Comparison of ENCODE assay signal across 26 cellular contexts in genomic region chr7:157407512-157408257, GRCh38.
"Had no signal": no experiment of that assay in that cellular context is flagged by ENCODE, and none has a peak within 500 bp of the region (broad histone marks: within the 10 kb centered on the region; RNA-seq: fewer than 3 reads in every experiment).

No MANE protein-coding gene starts in this region.

- H3K27ac Mint-ChIP-seq: activated B cell treated with CpG ODN at 0.5 μM for 24 hours; activated naive CD4-positive, alpha-beta T cell treated with anti-CD3 and anti-CD28 coated beads for 36 hours; activated naive CD8-positive, alpha-beta T cell treated with anti-CD3 and anti-CD28 coated beads, Interleukin-2, amount 50 U/mL, for 24 hours; brain; memory B cell; nephron had no signal

- H3K27me3 ChIP-seq: sigmoid colon, transverse colon, uterus had no signal

- H3K27me3 Mint-ChIP-seq: activated B cell treated with CpG ODN at 0.5 μM for 24 hours; activated naive CD8-positive, alpha-beta T cell treated with anti-CD3 and anti-CD28 coated beads, Interleukin-2, amount 50 U/mL, for 24 hours; brain; memory B cell; stimulated activated naive B cell treated with anti-CD40 and anti-IgM and Interleukin-4, amounts not matched to agents 10 μg/mL and 1 μg/mL and 100 μg/mL, for 72 hours had no signal

- H3K9ac ChIP-seq: parathyroid adenoma had no signal

- H3K4me3 Mint-ChIP-seq: activated B cell treated with CpG ODN at 0.5 μM for 24 hours; activated naive CD4-positive, alpha-beta T cell treated with anti-CD3 and anti-CD28 coated beads for 36 hours; activated naive CD8-positive, alpha-beta T cell treated with anti-CD3 and anti-CD28 coated beads, Interleukin-2, amount 50 U/mL, for 24 hours; brain; memory B cell; nephron; stimulated activated naive B cell treated with anti-CD40 and anti-IgM and Interleukin-4, amounts not matched to agents 10 μg/mL and 1 μg/mL and 100 μg/mL, for 72 hours had no signal

- H3K36me3 ChIP-seq: uterus had no signal

- DNase-seq: activated B cell treated with CpG ODN at 0.5 μM for 24 hours; activated CD4-positive, alpha-beta T cell treated with anti-CD3 and anti-CD28 coated beads for 4 hours; activated CD4-positive, alpha-beta T cell treated with anti-CD3 and anti-CD28 coated beads, Interleukin-2, amount 50 U/mL, for 48 hours; activated effector memory CD4-positive, alpha-beta T cell treated with Interleukin-2 at 50 U/mL for 16 hours; activated naive CD4-positive, alpha-beta T cell treated with anti-CD3 and anti-CD28 coated beads for 36 hours; activated naive CD8-positive, alpha-beta T cell treated with anti-CD3 and anti-CD28 coated beads, Interleukin-2, amount 50 U/mL, for 24 hours; activated T-cell treated with anti-CD3 and anti-CD28 coated beads, Interleukin-2, amount 50 U/mL, for 48 hours; caudate nucleus; dermis blood vessel endothelial cell; effector CD8-positive, alpha-beta T cell; foreskin melanocyte; glutamatergic neuron; hippocampal formation; sigmoid colon; stimulated activated CD4-positive, alpha-beta T cell treated with anti-CD3 and anti-CD28 coated beads, Interleukin-15, amount 100 ng/mL, for 24 hours; stimulated activated naive B cell treated with anti-CD40 and anti-IgM and Interleukin-4, amounts not matched to agents 10 μg/mL and 1 μg/mL and 100 μg/mL, for 72 hours; T-helper 1 cell; T-helper 9 cell; transverse colon; uterus had no signal

- H3K4me1 Mint-ChIP-seq: activated B cell treated with CpG ODN at 0.5 μM for 24 hours, memory B cell had no signal

- H3K9me3 ChIP-seq: sigmoid colon, transverse colon, uterus had no signal

- H3K4me2 ChIP-seq: smooth muscle cell had no signal

- H3K27ac ChIP-seq: parathyroid adenoma, sigmoid colon, transverse colon, uterus had no signal

- H3K4me1 ChIP-seq: sigmoid colon, transverse colon had no signal

- H2AFZ ChIP-seq: parathyroid adenoma had no signal

- H3K4me3 ChIP-seq: sigmoid colon, smooth muscle cell, transverse colon, uterus had no signal

- H3K9me3 Mint-ChIP-seq: activated B cell treated with CpG ODN at 0.5 μM for 24 hours; activated naive CD4-positive, alpha-beta T cell treated with anti-CD3 and anti-CD28 coated beads for 36 hours; activated naive CD8-positive, alpha-beta T cell treated with anti-CD3 and anti-CD28 coated beads, Interleukin-2, amount 50 U/mL, for 24 hours; memory B cell; nephron; stimulated activated naive B cell treated with anti-CD40 and anti-IgM and Interleukin-4, amounts not matched to agents 10 μg/mL and 1 μg/mL and 100 μg/mL, for 72 hours had no signal

- ATAC-seq: activated naive CD8-positive, alpha-beta T cell treated with anti-CD3 and anti-CD28 coated beads, Interleukin-2, amount 50 U/mL, for 24 hours; esophagus mucosa; stimulated activated naive B cell treated with anti-CD40 and anti-IgM and Interleukin-4, amounts not matched to agents 10 μg/mL and 1 μg/mL and 100 μg/mL, for 72 hours had no signal
